8 cellular contexts compared by ENCODE assay signal in genomic region chr1:86773331-86774288, GRCh38.
DNase-seq lines count a peak whose midpoint lies in the region; ATAC-seq and TF ChIP-seq lines count a peak whose summit lies in the region.

No MANE protein-coding gene starts in this region.

- H3K4me3 ChIP-seq in mesendoderm (ENCODE audit: low read length) = no peak overlapping the region
- H3K4me3 ChIP-seq in thyroid gland (replicated peaks in 1 of 3) = no peak overlapping the region

- peak overlapping the region; percentile 69 for H3K27ac Mint-ChIP-seq in activated T-helper 17 cell treated with anti-CD3 and anti-CD28 coated beads, Interleukin-2, amount 50 U/mL, for 72 hours
- no peak overlapping the region for H3K27ac Mint-ChIP-seq in progenitor cell of endocrine pancreas
- peak overlapping the region in 2 of 6 donors; percentile 13 to 60 for H3K27ac Mint-ChIP-seq in immature natural killer cell

- H3K4me1 Mint-ChIP-seq in activated T-helper 17 cell treated with anti-CD3 and anti-CD28 coated beads, Interleukin-2, amount 50 U/mL, for 72 hours = peaks cover 7% of the 10 kb centered on the region
- H3K4me1 Mint-ChIP-seq in progenitor cell of endocrine pancreas (ENCODE audit: low read depth) (peaks cover 23% of the 10 kb centered on the region), immature natural killer cell (peaks cover 4 to 8% of the 10 kb centered on the region in 2 donors)

- H3K9ac ChIP-seq in mesendoderm (ENCODE audit: low read length) = no peak overlapping the region

- no CpG with 5 or more reads among the region's 5 CpGs for WGBS in mesendoderm (ENCODE audit: extremely low coverage, insufficient coverage, low lambda C conversion rate)
- WGBS in thyroid gland, 2 donors = 74 to 76% methylated on average over 5 of the region's 5 CpGs

- H3K4me1 ChIP-seq in mesendoderm (ENCODE audit: control insufficient read depth, low read depth, low read length) = peaks cover 12% of the 10 kb centered on the region
- H3K4me1 ChIP-seq in thyroid gland = peaks cover 0 to 3% of the 10 kb centered on the region in 2 donors

- H3K36me3 ChIP-seq in mesendoderm (ENCODE audit: control insufficient read depth, insufficient read depth, low read length) (no peaks in the 10 kb centered on the region), thyroid gland (no peaks in the 10 kb centered on the region)

- peak overlapping the region; percentile 55 for H3K4ac ChIP-seq in mesendoderm (ENCODE audit: low read depth, low read length)

- no peaks in the 10 kb centered on the region for H3K79me2 ChIP-seq in mesendoderm (ENCODE audit: control insufficient read depth, insufficient read depth, low read length)

- TF ChIP-seq POLR2A in thyroid gland (IDR thresholded peaks at IDR 0.05) = no peak

- no peak overlapping the region for H3K4me2 ChIP-seq in mesendoderm (ENCODE audit: low read length)

- peak overlapping the region; percentile 62 for H2BK5ac ChIP-seq in mesendoderm (ENCODE audit: low read length)

- peak overlapping the region; percentile 90 for H3K23ac ChIP-seq in mesendoderm (ENCODE audit: low read length)

- DNase-seq in mesendoderm = no peak
- DNase-seq in thyroid gland = no peak
- DNase-seq in progenitor cell of endocrine pancreas (ENCODE audit: low spot score, unreplicated experiment) = no peak
- no peak for DNase-seq in NCI-H748 (lab: John Stamatoyannopoulos, UW; ENCODE audit: unreplicated experiment)
- no peak for DNase-seq in immature natural killer cell

- no peak overlapping the region for H2AK5ac ChIP-seq in mesendoderm (ENCODE audit: low read length)

- peak overlapping the region; percentile 84 for H3K18ac ChIP-seq in mesendoderm (ENCODE audit: low read length)

- no peaks in the 10 kb centered on the region for H3K27me3 Mint-ChIP-seq in activated T-helper 17 cell treated with anti-CD3 and anti-CD28 coated beads, Interleukin-2, amount 50 U/mL, for 72 hours
- peaks cover 74% of the 10 kb centered on the region for H3K27me3 Mint-ChIP-seq in progenitor cell of endocrine pancreas
- peaks cover 0 to 5% (median 0%) of the 10 kb centered on the region in 3 donors for H3K27me3 Mint-ChIP-seq in immature natural killer cell (ENCODE audit: low read depth in 3 of 3)

- H3K79me1 ChIP-seq in mesendoderm (ENCODE audit: low read length) = no peaks in the 10 kb centered on the region

- H4K8ac ChIP-seq in mesendoderm (ENCODE audit: low read depth, low read length) = no peak overlapping the region

- H3K9me3 Mint-ChIP-seq in activated T-helper 17 cell treated with anti-CD3 and anti-CD28 coated beads, Interleukin-2, amount 50 U/mL, for 72 hours = no peaks in the 10 kb centered on the region
- H3K9me3 Mint-ChIP-seq in progenitor cell of endocrine pancreas (ENCODE audit: low read depth) (no peaks in the 10 kb centered on the region), immature natural killer cell (no peaks in the 10 kb centered on the region)

- H2BK15ac ChIP-seq in mesendoderm (replicated peaks; ENCODE audit: low read depth) = no peak overlapping the region

- H3K9me3 ChIP-seq in thyroid gland = no peaks in the 10 kb centered on the region

- peak overlapping the region; percentile 67 for H3K27ac ChIP-seq in mesendoderm (ENCODE audit: low read depth, low read length)
- H3K27ac ChIP-seq in thyroid gland = no peak overlapping the region

- no peaks in the 10 kb centered on the region for H3K36me3 Mint-ChIP-seq in activated T-helper 17 cell treated with anti-CD3 and anti-CD28 coated beads, Interleukin-2, amount 50 U/mL, for 72 hours (ENCODE audit: low read depth)
- no peaks in the 10 kb centered on the region for H3K36me3 Mint-ChIP-seq in progenitor cell of endocrine pancreas (ENCODE audit: insufficient read depth)
- H3K36me3 Mint-ChIP-seq in immature natural killer cell = no peaks in the 10 kb centered on the region

- ATAC-seq in GM18907 (IDR thresholded peaks at IDR 0.05; ENCODE audit: unreplicated experiment) (peak; percentile 25), HG02938 (IDR thresholded peaks at IDR 0.05; ENCODE audit: unreplicated experiment) (peak; percentile 12)
- ATAC-seq in activated T-helper 17 cell treated with anti-CD3 and anti-CD28 coated beads, Interleukin-2, amount 50 U/mL, for 72 hours (replicated peaks) = peak; percentile 8

- H3K4me3 Mint-ChIP-seq in activated T-helper 17 cell treated with anti-CD3 and anti-CD28 coated beads, Interleukin-2, amount 50 U/mL, for 72 hours = peak overlapping the region; percentile 49
- H3K4me3 Mint-ChIP-seq in progenitor cell of endocrine pancreas (ENCODE audit: low read depth) (no peak overlapping the region), immature natural killer cell (no peak overlapping the region)

- intact Hi-C loops in thyroid gland (cut with DNase I) = no loop called here

- peak overlapping the region; percentile 15 for H4K5ac ChIP-seq in mesendoderm (ENCODE audit: low read length)

- TF ChIP-seq CTCF in thyroid gland (IDR thresholded peaks at IDR 0.05) (no peak), progenitor cell of endocrine pancreas (IDR thresholded peaks at IDR 0.05; ENCODE audit: unreplicated experiment) (no peak)

- H3K27me3 ChIP-seq in mesendoderm (ENCODE audit: insufficient read depth, low read length, poor library complexity) (no peaks in the 10 kb centered on the region), thyroid gland (no peaks in the 10 kb centered on the region)

- peak overlapping the region; percentile 92 for H2BK120ac ChIP-seq in mesendoderm (ENCODE audit: low read depth, low read length)

- no peak overlapping the region for H3K56ac ChIP-seq in mesendoderm (ENCODE audit: low read length)
